ENCODE assay signal across 25 cellular contexts in the genomic region with DNA sequence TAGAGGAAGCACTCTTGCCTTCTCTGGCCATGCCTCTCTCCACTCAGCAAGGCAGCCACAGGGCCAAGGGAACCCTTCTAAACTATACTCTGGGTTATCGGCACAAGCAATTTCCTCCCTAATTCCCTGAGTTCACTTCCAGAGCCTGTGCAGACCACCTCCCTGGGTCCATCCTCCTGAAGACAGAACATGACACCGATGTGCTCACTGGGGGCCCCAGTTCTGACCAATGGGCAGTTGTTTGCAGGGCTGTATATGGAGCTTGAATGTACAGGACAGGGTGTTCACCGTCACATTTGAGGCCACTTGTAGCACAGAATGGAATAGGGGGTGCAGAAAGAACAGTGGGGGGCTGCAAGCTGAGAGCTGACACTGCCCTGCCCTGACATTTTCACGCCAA.
"Had no signal": no experiment of that assay in that cellular context is flagged by ENCODE, and none has a peak within 500 bp of the region (broad histone marks: within the 10 kb centered on the region; RNA-seq: fewer than 3 reads in every experiment).

No MANE protein-coding gene starts in this region.

- H3K4me3 Mint-ChIP-seq: activated CD4-positive, alpha-beta T cell treated with anti-CD3 and anti-CD28 coated beads for 36 hours; activated CD8-positive, alpha-beta T cell treated with anti-CD3 and anti-CD28 coated beads, Interleukin-2, amount 10 ng/mL, durations not matched to agents 7 days and 5 days; activated naive CD4-positive, alpha-beta T cell treated with anti-CD3 and anti-CD28 coated beads for 36 hours; activated naive CD8-positive, alpha-beta T cell; activated T-helper 17 cell treated with anti-CD3 and anti-CD28 coated beads, Interleukin-2, amount 50 U/mL, for 72 hours; brain; central memory CD8-positive, alpha-beta T cell; T-cell had no signal

- H3K4me1 Mint-ChIP-seq: activated CD4-positive, alpha-beta T cell treated with anti-CD3 and anti-CD28 coated beads for 36 hours; activated T-helper 17 cell treated with anti-CD3 and anti-CD28 coated beads, Interleukin-2, amount 50 U/mL, for 72 hours; brain; central memory CD8-positive, alpha-beta T cell; T-cell had no signal

- H3K27me3 Mint-ChIP-seq: activated CD4-positive, alpha-beta T cell treated with anti-CD3 and anti-CD28 coated beads for 36 hours; activated naive CD8-positive, alpha-beta T cell; activated T-helper 17 cell treated with anti-CD3 and anti-CD28 coated beads, Interleukin-2, amount 50 U/mL, for 72 hours; brain; central memory CD8-positive, alpha-beta T cell; T-cell had no signal

- H3K9me3 Mint-ChIP-seq: activated naive CD4-positive, alpha-beta T cell treated with anti-CD3 and anti-CD28 coated beads for 36 hours; activated T-helper 17 cell treated with anti-CD3 and anti-CD28 coated beads, Interleukin-2, amount 50 U/mL, for 72 hours; central memory CD8-positive, alpha-beta T cell; T-cell had no signal

- H3K9me3 ChIP-seq: MG63 had no signal

- H3K36me3 Mint-ChIP-seq: activated naive CD8-positive, alpha-beta T cell; brain; T-cell had no signal

- H3K27me3 ChIP-seq: MG63 had no signal

- ATAC-seq: activated CD4-positive, alpha-beta T cell treated with anti-CD3 and anti-CD28 coated beads for 36 hours; activated CD8-positive, alpha-beta T cell treated with anti-CD3 and anti-CD28 coated beads, Interleukin-2, amount 10 ng/mL, durations not matched to agents 7 days and 5 days; activated T-helper 17 cell treated with anti-CD3 and anti-CD28 coated beads, Interleukin-2, amount 50 U/mL, for 72 hours; PC-3; T-cell had no signal

- H3K4me3 ChIP-seq: MG63 had no signal

- DNase-seq: activated CD4-positive, alpha-beta T cell treated with anti-CD3 and anti-CD28 coated beads for 36 hours; activated CD4-positive, CD25-positive, alpha-beta regulatory T cell; activated CD8-positive, alpha-beta T cell treated with anti-CD3 and anti-CD28 coated beads, Interleukin-2, amount 10 ng/mL, durations not matched to agents 7 days and 5 days; activated gamma-delta T cell; activated naive CD4-positive, alpha-beta T cell treated with anti-CD3 and anti-CD28 coated beads for 36 hours; activated T-cell treated with anti-CD3 and anti-CD28 coated beads, Interleukin-2, amount 50 U/mL, for 48 hours; amygdala; MG63; MV-4-11; NCI-H1417 treated with DMSO at 0.1 percent for 48 hours; NCI-H1694; NCI-H2029; NCI-H2107; NCI-H2171 treated with DMSO at 0.1 percent for 48 hours; NCI-H510A treated with DMSO at 0.1 percent for 48 hours; NCI-H69; PC-3; SIG-M5; T-cell; T-helper 2 cell; T1000 had no signal

- H3K27ac Mint-ChIP-seq: activated CD4-positive, alpha-beta T cell treated with anti-CD3 and anti-CD28 coated beads for 36 hours; activated CD8-positive, alpha-beta T cell treated with anti-CD3 and anti-CD28 coated beads, Interleukin-2, amount 10 ng/mL, durations not matched to agents 7 days and 5 days; activated naive CD4-positive, alpha-beta T cell treated with anti-CD3 and anti-CD28 coated beads for 36 hours; activated naive CD8-positive, alpha-beta T cell; activated T-helper 17 cell treated with anti-CD3 and anti-CD28 coated beads, Interleukin-2, amount 50 U/mL, for 72 hours; brain; T-cell had no signal

- H3K36me3 ChIP-seq: MG63 had no signal
